Comparison of ENCODE assay signal across 20 cellular contexts in genomic region chr6:107673076-107673494, GRCh38.
"Had no signal": no experiment of that assay in that cellular context is flagged by ENCODE, and none has a peak within 500 bp of the region (broad histone marks: within the 10 kb centered on the region; RNA-seq: fewer than 3 reads in every experiment).

No MANE protein-coding gene starts in this region.

- H3K4me3 ChIP-seq: esophagus muscularis mucosa, lung, pancreas, skin epidermis, stomach, thoracic aorta, uterus had no signal

- DNase-seq: activated CD4-positive, alpha-beta memory T cell treated with anti-CD3 and anti-CD28 coated beads for 36 hours; activated CD4-positive, alpha-beta T cell treated with anti-CD3 and anti-CD28 coated beads for 1 hour; activated gamma-delta T cell; activated T-cell treated with anti-CD3 and anti-CD28 coated beads, Interleukin-2, amount 50 U/mL, for 48 hours; anterior cingulate cortex; foreskin melanocyte; hippocampal formation; naive B cell; pancreas; stimulated activated CD4-positive, alpha-beta T cell treated with anti-CD3 and anti-CD28 coated beads, Interleukin-4, amount 100 ng/mL, for 4 hours; stomach; uterus had no signal

- H3K27ac Mint-ChIP-seq: activated CD4-positive, alpha-beta memory T cell treated with anti-CD3 and anti-CD28 coated beads for 36 hours; activated naive CD8-positive, alpha-beta T cell; T-helper 2 cell treated with Interferon-gamma antibody and Interleukin-4, amounts not matched to agents 5 μg/mL and 100 μg/mL, for 36 hours had no signal

- H3K4me1 ChIP-seq: pancreas had no signal

- H3K9me3 Mint-ChIP-seq: activated CD4-positive, alpha-beta memory T cell treated with anti-CD3 and anti-CD28 coated beads for 36 hours; naive B cell; T-helper 2 cell treated with Interferon-gamma antibody and Interleukin-4, amounts not matched to agents 5 μg/mL and 100 μg/mL, for 36 hours had no signal

- H3K36me3 Mint-ChIP-seq: activated CD4-positive, alpha-beta memory T cell treated with anti-CD3 and anti-CD28 coated beads for 36 hours; activated naive CD8-positive, alpha-beta T cell; naive B cell had no signal

- FAIRE-seq: bronchial epithelial cell, endometrium, pancreas had no signal

- H3K9me3 ChIP-seq: esophagus muscularis mucosa, pancreas, stomach, thoracic aorta, uterus had no signal

- H3K36me3 ChIP-seq: esophagus muscularis mucosa, pancreas, stomach, thoracic aorta, uterus had no signal

- H3K27ac ChIP-seq: esophagus muscularis mucosa, pancreas, skin epidermis, stomach, thoracic aorta, uterus had no signal

- H3K27me3 ChIP-seq: esophagus muscularis mucosa, pancreas, stomach, uterus had no signal

- H3K27me3 Mint-ChIP-seq: activated CD4-positive, alpha-beta memory T cell treated with anti-CD3 and anti-CD28 coated beads for 36 hours; activated naive CD8-positive, alpha-beta T cell; naive B cell had no signal

- H3K4me3 Mint-ChIP-seq: activated CD4-positive, alpha-beta memory T cell treated with anti-CD3 and anti-CD28 coated beads for 36 hours; activated naive CD8-positive, alpha-beta T cell; naive B cell; T-helper 2 cell treated with Interferon-gamma antibody and Interleukin-4, amounts not matched to agents 5 μg/mL and 100 μg/mL, for 36 hours had no signal

- ATAC-seq: pancreas had no signal
